11 cellular contexts compared by ENCODE assay signal in the genomic region with DNA sequence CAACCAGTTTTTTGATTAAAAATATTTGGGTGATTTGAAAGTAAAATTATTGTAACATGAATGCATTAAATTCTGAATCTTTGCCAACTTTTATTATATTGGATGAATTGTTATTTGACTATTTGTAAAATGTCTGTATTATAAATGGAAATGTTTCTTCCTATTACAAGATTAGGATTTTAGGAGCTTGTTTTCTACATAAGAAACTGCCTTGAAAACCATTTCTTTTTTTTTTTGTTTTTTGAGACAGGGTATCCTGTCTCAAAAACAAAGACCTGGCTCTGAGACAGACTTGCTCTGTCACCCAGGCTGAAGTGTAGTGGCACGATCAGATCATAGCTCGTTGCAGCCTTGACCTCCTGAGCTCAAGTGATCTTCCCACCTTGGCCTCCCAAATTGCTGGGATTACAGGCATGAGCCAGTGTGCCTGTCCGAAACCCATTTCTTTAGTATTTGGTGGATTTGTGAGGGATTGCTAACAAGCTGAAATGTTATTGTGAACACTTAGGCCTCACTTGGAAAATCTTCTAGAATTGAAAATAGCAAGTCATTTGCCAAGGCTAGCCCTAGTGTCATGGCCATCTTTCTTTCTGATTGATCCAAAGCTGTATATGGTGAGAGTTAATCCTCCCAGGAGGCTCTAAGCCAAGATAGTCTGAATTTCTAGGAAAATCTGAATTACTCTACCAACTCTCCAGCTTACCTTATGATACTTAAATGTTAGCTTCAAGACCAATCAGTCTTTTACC.
DNase-seq lines count a peak whose midpoint lies in the region; ATAC-seq and TF ChIP-seq lines count a peak whose summit lies in the region.
"Had no signal": no experiment of that assay in that cellular context is flagged by ENCODE, and none has a peak within 500 bp of the region (broad histone marks: within the 10 kb centered on the region; RNA-seq: fewer than 3 reads in every experiment).

No MANE protein-coding gene starts in this region.

- no CpG with 5 or more reads among the region's 3 CpGs for WGBS in IMR-90 (ENCODE audit: extremely low coverage in 2 of 2, insufficient read length in 1 of 2), 2 experiments
- WGBS in mesenchymal stem cell: 62% methylated on average over 3 of the region's 3 CpGs

- H3K4me2 ChIP-seq in IMR-90 (ENCODE audit: low read depth, low read length) (no peak overlapping the region), mesenchymal stem cell (ENCODE audit: low read length, poor library complexity, severe bottlenecking) (no peak overlapping the region)

- H2BK20ac ChIP-seq in IMR-90 (ENCODE audit: low read depth, low read length): peak overlapping the region; percentile 7

- dilution Hi-C loops in IMR-90 (cut with HindIII; ENCODE audit: low sequenced_read_pairs, unreplicated experiment): no loop called here

- H3K79me1 ChIP-seq in IMR-90 (ENCODE audit: low read depth in 1 of 2, low read length in 2 of 2): peaks cover 15 to 72% of the 10 kb centered on the region in 2 experiments
- H3K79me1 ChIP-seq in mesenchymal stem cell (replicated peaks; ENCODE audit: low read length, poor library complexity, severe bottlenecking): peaks cover 6% of the 10 kb centered on the region

- peak overlapping the region; percentile 6 to 15; a peak in 1 of 4 replicates for H4K8ac ChIP-seq in IMR-90 (ENCODE audit: low read depth in 2 of 2, low read length in 2 of 2)
- H4K8ac ChIP-seq in mesenchymal stem cell (ENCODE audit: low read length): peak overlapping the region; percentile 89

- peak overlapping the region; percentile 77; the same call in 1 of the 3 replicates for H2BK15ac ChIP-seq in IMR-90 (ENCODE audit: low read depth, low read length)
- H2BK15ac ChIP-seq in mesenchymal stem cell (ENCODE audit: low read depth, poor library complexity, severe bottlenecking): no peak overlapping the region

- H4K91ac ChIP-seq in IMR-90 (ENCODE audit: insufficient read depth, low read depth, low read length): peak overlapping the region; percentile 51; the same call in 1 of the 2 replicates
- peak overlapping the region; percentile 93 for H4K91ac ChIP-seq in mesenchymal stem cell (ENCODE audit: low read length)

- no peak for TF ChIP-seq POLR2A in IMR-90 (IDR thresholded peaks at IDR 0.05; ENCODE audit: low read depth, low read length)
- TF ChIP-seq POLR2A in breast epithelium (IDR thresholded peaks at IDR 0.05): no peak

- no peak for TF ChIP-seq CTCF in IMR-90 (conservative IDR thresholded peaks at IDR 0.05; ENCODE audit: low read depth, low read length)
- no peak for TF ChIP-seq CTCF in breast epithelium (IDR thresholded peaks at IDR 0.05)

- H3K9ac ChIP-seq in IMR-90 (ENCODE audit: low read depth, low read length) (no peak overlapping the region), mesenchymal stem cell (ENCODE audit: low read length) (peak overlapping the region; percentile 38), subcutaneous abdominal adipose tissue (ENCODE audit: low read length in 5 of 5) (peak overlapping the region in 3 of 5 donors; percentile 45 to 74 (median 50))

- peak overlapping the region; percentile 61 for H2BK120ac ChIP-seq in IMR-90 (ENCODE audit: low read depth, low read length)
- H2BK120ac ChIP-seq in mesenchymal stem cell (ENCODE audit: low read depth, low read length): peak overlapping the region; percentile 88

- H3K4me3 ChIP-seq in IMR-90 (ENCODE audit: insufficient read depth, low read depth, low read length) (no peak overlapping the region), breast epithelium (no peak overlapping the region), mesenchymal stem cell (ENCODE audit: insufficient read depth in 1 of 2, low read depth in 1 of 2, low read length in 2 of 2) (no peak overlapping the region), subcutaneous abdominal adipose tissue (ENCODE audit: low read depth in 1 of 5, low read length in 5 of 5) (no peak overlapping the region)
- H3K4me3 ChIP-seq: prostate gland had no signal

- peak overlapping the region; percentile 70 for H3K4ac ChIP-seq in IMR-90 (ENCODE audit: low read depth, low read length)
- H3K4ac ChIP-seq in mesenchymal stem cell (ENCODE audit: low read depth in 1 of 2, low read length in 2 of 2): peak overlapping the region; percentile 55 to 86

- H3K4me1 ChIP-seq in IMR-90 (ENCODE audit: control insufficient read depth, insufficient read depth, low read length): peaks cover 32% of the 10 kb centered on the region
- peaks cover 5 to 52% of the 10 kb centered on the region in 2 donors for H3K4me1 ChIP-seq in breast epithelium
- H3K4me1 ChIP-seq in mesenchymal stem cell (ENCODE audit: control insufficient read depth, insufficient read depth, low read depth, low read length): peaks cover 9% of the 10 kb centered on the region
- H3K4me1 ChIP-seq in subcutaneous abdominal adipose tissue (ENCODE audit: control insufficient read depth in 5 of 5, insufficient read depth in 5 of 5, low read length in 5 of 5): peaks cover 17 to 77% (median 67%) of the 10 kb centered on the region in 5 donors

- H4K20me1 ChIP-seq in IMR-90 (ENCODE audit: insufficient read depth, low read length): peaks cover 59% of the 10 kb centered on the region

- H3K9me1 ChIP-seq in IMR-90 (ENCODE audit: insufficient read depth, low read length): peaks cover 18% of the 10 kb centered on the region

- H3K36me3 ChIP-seq in IMR-90 (ENCODE audit: control insufficient read depth, insufficient read depth, low read length) (peaks cover 7% of the 10 kb centered on the region; the same call in 1 of the 2 replicates), breast epithelium (no peaks in the 10 kb centered on the region), mesenchymal stem cell (ENCODE audit: control insufficient read depth in 1 of 2, insufficient read depth in 2 of 2, low read depth in 1 of 2, low read length in 2 of 2) (peaks cover 9 to 24% of the 10 kb centered on the region in 2 experiments), subcutaneous abdominal adipose tissue (ENCODE audit: control insufficient read depth in 5 of 5, insufficient read depth in 5 of 5, low read length in 5 of 5) (peaks cover 0 to 2% (median 0%) of the 10 kb centered on the region in 5 donors)
- H3K36me3 ChIP-seq: prostate gland had no signal

- H3K18ac ChIP-seq in IMR-90 (ENCODE audit: low read depth, low read length): peak overlapping the region; percentile 76
- H3K18ac ChIP-seq in mesenchymal stem cell (ENCODE audit: low read depth in 1 of 2, low read length in 2 of 2): peak overlapping the region; percentile 29 to 96

- H2BK5ac ChIP-seq in IMR-90 (ENCODE audit: low read depth, low read length, poor library complexity, severe bottlenecking) (peak overlapping the region; percentile 92), mesenchymal stem cell (ENCODE audit: low read depth, low read length, poor library complexity, severe bottlenecking) (peak overlapping the region; percentile 45)

- H3K14ac ChIP-seq in IMR-90 (replicated peaks; ENCODE audit: low read depth, low read length): peak overlapping the region; percentile 45; the same call in 1 of the 2 replicates
- H3K14ac ChIP-seq in mesenchymal stem cell (ENCODE audit: low read length in 2 of 2): no peak overlapping the region

- in situ Hi-C loops in IMR-90 (cut with MboI; ENCODE audit: low sequenced_read_pairs): no loop called here

- H3K27me3 ChIP-seq in IMR-90 (ENCODE audit: control insufficient read depth, insufficient read depth, low read length) (no peaks in the 10 kb centered on the region), breast epithelium (no peaks in the 10 kb centered on the region), mesenchymal stem cell (ENCODE audit: control insufficient read depth in 1 of 2, insufficient read depth in 1 of 2, low read length in 2 of 2) (no peaks in the 10 kb centered on the region), subcutaneous abdominal adipose tissue (ENCODE audit: control insufficient read depth in 5 of 5, insufficient read depth in 4 of 5, low read length in 5 of 5) (no peaks in the 10 kb centered on the region)

- ATAC-seq in IMR-90 (ENCODE audit: low read depth) (no peak), GM18909 (IDR thresholded peaks at IDR 0.05; ENCODE audit: poor library complexity, unreplicated experiment) (no peak), HG02678 (IDR thresholded peaks at IDR 0.05; ENCODE audit: unreplicated experiment) (no peak), HG02588 (IDR thresholded peaks at IDR 0.05; ENCODE audit: unreplicated experiment) (no peak)

- CTCF ChIA-PET in IMR-90 (lab: Yijun Ruan, JAX): interaction anchor here (0.8 kb wide), 1 partner anchor 305 kb away, joined by 3 read pairs; no protein-coding TSS in a partner anchor

- H2BK12ac ChIP-seq in mesenchymal stem cell (ENCODE audit: low read length in 2 of 2): peak overlapping the region; percentile 16 to 18

- no peak overlapping the region for H3K56ac ChIP-seq in IMR-90 (ENCODE audit: extremely low read depth, insufficient read depth, low read length)

- H3K27ac ChIP-seq in IMR-90 (ENCODE audit: insufficient read depth, low read length) (peak overlapping the region; percentile 83), breast epithelium (peak overlapping the region; percentile 77 to 82), mesenchymal stem cell (ENCODE audit: low read length, poor library complexity, severe bottlenecking) (peak overlapping the region; percentile 98), subcutaneous abdominal adipose tissue (ENCODE audit: low read depth, low read length) (peak overlapping the region; percentile 90)

- BruUV-seq in IMR-90 (replicated peaks; lab: Mats Ljungman, UMichigan): no TSS peak

- no peak overlapping the region for H2AK9ac ChIP-seq in IMR-90 (replicated peaks; ENCODE audit: low read depth, low read length, poor library complexity)

- H3K9me3 ChIP-seq in IMR-90 (ENCODE audit: control insufficient read depth, insufficient read depth, low read length) (peaks cover 2% of the 10 kb centered on the region; the same call in 1 of the 2 replicates), breast epithelium (no peaks in the 10 kb centered on the region), mesenchymal stem cell (ENCODE audit: control insufficient read depth, low read length) (no peaks in the 10 kb centered on the region), subcutaneous abdominal adipose tissue (ENCODE audit: control insufficient read depth in 5 of 5, low read length in 5 of 5) (no peaks in the 10 kb centered on the region)
- H3K9me3 ChIP-seq: prostate gland had no signal

- H2AK5ac ChIP-seq in IMR-90 (ENCODE audit: low read depth, low read length) (peak overlapping the region; percentile 91), mesenchymal stem cell (ENCODE audit: low read length, severe bottlenecking) (peak overlapping the region; percentile 98)

- no peak for TF ChIP-seq RAD21 in IMR-90 (IDR thresholded peaks at IDR 0.05; ENCODE audit: low read length)

- H4K5ac ChIP-seq in IMR-90 (ENCODE audit: low read depth, low read length): peak overlapping the region; percentile 58; the same call in 1 of the 2 replicates

- DNase-seq in IMR-90: no peak
- DNase-seq in breast epithelium (ENCODE audit: low spot score in 2 of 2): no peak
- DNase-seq in mesenchymal stem cell: no peak
- DNase-seq in activated CD4-positive, CD25-positive, alpha-beta regulatory T cell (lab: John Stamatoyannopoulos, UW): no peak
- DNase-seq: DMS79; effector CD8-positive, alpha-beta T cell had no signal

- POLR2A ChIA-PET in IMR-90 (lab: Charles Lee; ENCODE audit: unreplicated experiment): no interaction called here

- intact Hi-C loops in IMR-90 (cut with micrococcal nuclease) (no loop called here), breast epithelium (cut with DNase I; ENCODE audit: low total_unique reads) (no loop called here)

- no peak overlapping the region for H2AFZ ChIP-seq in IMR-90 (replicated peaks; ENCODE audit: low read length, poor library complexity)
- no peak overlapping the region for H2AFZ ChIP-seq in mesenchymal stem cell (ENCODE audit: low read depth, low read length)

- H3K23ac ChIP-seq in IMR-90 (ENCODE audit: low read depth, low read length) (no peak overlapping the region), mesenchymal stem cell (ENCODE audit: low read length in 2 of 2) (no peak overlapping the region)
